Comparison of ENCODE assay signal across 10 cellular contexts in genomic region chr10:102630663-102631062, GRCh38. TPM values are rescaled to one million over a fixed set of nuclear protein-coding genes. Genes with fewer than 3 reads are reported as not detected.
DNase-seq lines count a peak whose midpoint lies in the region; ATAC-seq and TF ChIP-seq lines count a peak whose summit lies in the region.
"Had no signal": no experiment of that assay in that cellular context is flagged by ENCODE, and none has a peak within 500 bp of the region (broad histone marks: within the 10 kb centered on the region; RNA-seq: fewer than 3 reads in every experiment).

No MANE protein-coding gene starts in this region.

- no peaks in the 10 kb centered on the region for H3K9me3 Mint-ChIP-seq in WTC11
- H3K9me3 Mint-ChIP-seq: activated naive CD8-positive, alpha-beta T cell treated with anti-CD3 and anti-CD28 coated beads, Interleukin-2, amount 50 U/mL, for 24 hours; dendritic cell treated with granulocyte-macrophage colony-stimulating factor and Interleukin-4, amounts not matched to agents 40 ng/mL and 50 ng/mL, for 4 days; stimulated activated naive CD8-positive, alpha-beta T cell treated with anti-CD3 and anti-CD28 coated beads, Interleukin-15, Interleukin-2, amounts not matched to agents 100 ng/mL and 50 ng/mL, for 24 hours had no signal

- no peak overlapping the region for H2AFZ ChIP-seq in HCT116 (ENCODE audit: low read depth, low read length, poor library complexity, severe bottlenecking)

- POLR2A ChIA-PET in HCT116 (lab: Charles Lee) (no interaction called here), WTC11 (lab: Charles Lee) (interaction anchor here (1.2 to 2.1 kb wide), 2 partner anchors 14 to 19 kb away, joined by 3 to 6 read pairs; partner anchors contain the start of gene TRIM8)

- H3K4me3 ChIP-seq in HCT116 (replicated peaks in 1 of 2; ENCODE audit: low read depth in 1 of 2, low read length in 2 of 2) (no peak overlapping the region), uterus (no peak overlapping the region)

- RAD21 ChIA-PET in HCT116 (lab: Charles Lee; ENCODE audit: low non-redundant PET in 1 of 2, low total read pairs in 2 of 2, uncharacterized antibody in 2 of 2, unreplicated experiment in 2 of 2) = interaction anchor here in 1 of 2 experiments (1.2 kb wide), 1 partner anchor 15 kb away, joined by 3 read pairs; no protein-coding TSS in a partner anchor

- CTCF ChIA-PET in HCT116 (lab: Charles Lee) = interaction anchor here (0.8 to 1.3 kb wide), 2 partner anchors 15 to 35 kb away, joined by 3 to 4 read pairs; no protein-coding TSS in a partner anchor
- CTCF ChIA-PET in WTC11 (lab: Charles Lee) = interaction anchor here (1.2 to 4.9 kb wide), 6 partner anchors 11 to 49 kb away, joined by 3 to 45 read pairs (median 10); partner anchors contain the start of gene TRIM8

- H3K4me1 ChIP-seq in HCT116 (ENCODE audit: control insufficient read depth in 1 of 2, insufficient read depth in 2 of 2, low read length in 2 of 2) (peaks cover 68 to 96% of the 10 kb centered on the region in 2 experiments), uterus (peaks cover 19 to 31% of the 10 kb centered on the region in 2 donors)

- intact Hi-C loops in HCT116 (cut with micrococcal nuclease) (no loop called here), sciatic nerve (cut with DNase I) (no loop called here), uterus (cut with DNase I; ENCODE audit: low total_unique reads) (no loop called here)

- no peaks in the 10 kb centered on the region for H4K20me1 ChIP-seq in HCT116 (ENCODE audit: insufficient read depth)

- no peaks in the 10 kb centered on the region for H3K36me3 ChIP-seq in HCT116 (ENCODE audit: control insufficient read depth in 1 of 2, insufficient read depth in 2 of 2, low read length in 2 of 2)
- H3K36me3 ChIP-seq in uterus = no peaks in the 10 kb centered on the region

- no peak for TF ChIP-seq RAD21 in HCT116 (IDR thresholded peaks at IDR 0.05; ENCODE audit: low read depth)

- no peaks in the 10 kb centered on the region for H3K79me2 ChIP-seq in HCT116 (ENCODE audit: insufficient read depth, low read length)

- H3K27ac Mint-ChIP-seq in WTC11 = peak overlapping the region; percentile 90
- H3K27ac Mint-ChIP-seq: activated naive CD8-positive, alpha-beta T cell treated with anti-CD3 and anti-CD28 coated beads, Interleukin-2, amount 50 U/mL, for 24 hours had no signal

- H3K27ac ChIP-seq in HCT116 (ENCODE audit: low read depth, low read length) = peak overlapping the region; percentile 61
- H3K27ac ChIP-seq in layer of hippocampus (ENCODE audit: low read depth, low read length) = peak overlapping the region; percentile 71
- no peak overlapping the region for H3K27ac ChIP-seq in uterus

- H3K4me1 Mint-ChIP-seq in WTC11 = peaks cover 84% of the 10 kb centered on the region

- TF ChIP-seq POLR2A in HCT116 (IDR thresholded peaks at IDR 0.05; ENCODE audit: borderline replicate concordance, extremely low read depth, insufficient read depth, insufficient read length) (no peak), uterus (IDR thresholded peaks at IDR 0.05) (no peak)

- H3K9me3 ChIP-seq in HCT116 (ENCODE audit: control insufficient read depth in 1 of 2, insufficient read depth in 1 of 2, low read depth in 1 of 2, low read length in 2 of 2) (no peaks in the 10 kb centered on the region), uterus (no peaks in the 10 kb centered on the region)

- in situ Hi-C loops in KBM-7 (cut with MboI; ENCODE audit: low pct_unique_long_range_greater_than_20kb, low sequenced_read_pairs) = no loop called here

- no peaks in the 10 kb centered on the region for H3K27me3 ChIP-seq in HCT116 (ENCODE audit: insufficient read depth, low read length)
- no peaks in the 10 kb centered on the region for H3K27me3 ChIP-seq in layer of hippocampus (ENCODE audit: control insufficient read depth, insufficient read depth, low read length)
- no peaks in the 10 kb centered on the region for H3K27me3 ChIP-seq in uterus

- no peak for DNase-seq in HCT116 (ENCODE audit: low read depth, low spot score)
- no peak for DNase-seq in WTC11 (ENCODE audit: low spot score)
- DNase-seq in sciatic nerve (ENCODE audit: low spot score) = peak; percentile 40
- DNase-seq in GM10266 (ENCODE audit: extremely low spot score) = no peak
- no peak for DNase-seq in uterus
- no peak for DNase-seq in KBM-7
- DNase-seq: activated naive CD8-positive, alpha-beta T cell treated with anti-CD3 and anti-CD28 coated beads, Interleukin-2, amount 50 U/mL, for 24 hours had no signal

- no peak overlapping the region for H3K4me3 Mint-ChIP-seq in WTC11
- H3K4me3 Mint-ChIP-seq: activated naive CD8-positive, alpha-beta T cell treated with anti-CD3 and anti-CD28 coated beads, Interleukin-2, amount 50 U/mL, for 24 hours; dendritic cell treated with granulocyte-macrophage colony-stimulating factor and Interleukin-4, amounts not matched to agents 40 ng/mL and 50 ng/mL, for 4 days; stimulated activated naive CD8-positive, alpha-beta T cell treated with anti-CD3 and anti-CD28 coated beads, Interleukin-15, Interleukin-2, amounts not matched to agents 100 ng/mL and 50 ng/mL, for 24 hours had no signal

- H3K9ac ChIP-seq in HCT116 (ENCODE audit: low read length) = peak overlapping the region; percentile 58; the same call in 1 of the 2 replicates

- no peaks in the 10 kb centered on the region; the same call in 1 of the 2 replicates for H3K27me3 Mint-ChIP-seq in WTC11 (ENCODE audit: low read depth)
- H3K27me3 Mint-ChIP-seq: activated naive CD8-positive, alpha-beta T cell treated with anti-CD3 and anti-CD28 coated beads, Interleukin-2, amount 50 U/mL, for 24 hours; dendritic cell treated with granulocyte-macrophage colony-stimulating factor and Interleukin-4, amounts not matched to agents 40 ng/mL and 50 ng/mL, for 4 days; stimulated activated naive CD8-positive, alpha-beta T cell treated with anti-CD3 and anti-CD28 coated beads, Interleukin-15, Interleukin-2, amounts not matched to agents 100 ng/mL and 50 ng/mL, for 24 hours had no signal

- BruUV-seq in HCT116 (replicated peaks; lab: Mats Ljungman, UMichigan) = no TSS peak

- H3K9me2 ChIP-seq in HCT116 (ENCODE audit: insufficient read depth) = no peaks in the 10 kb centered on the region

- no peaks in the 10 kb centered on the region for H3K36me3 Mint-ChIP-seq in WTC11

- TF ChIP-seq CTCF in HCT116 (IDR thresholded peaks at IDR 0.05 in 2 of 3, conservative IDR thresholded peaks at IDR 0.05 in 1 of 3; ENCODE audit: borderline replicate concordance in 1 of 3, insufficient read depth in 1 of 3, low read depth in 2 of 3, low read length in 2 of 3) (no peak), WTC11 (IDR thresholded peaks at IDR 0.05) (no peak), GM10266 (IDR thresholded peaks at IDR 0.05; ENCODE audit: control insufficient read depth, insufficient read depth, low read depth, missing control alignments) (no peak), uterus (IDR thresholded peaks at IDR 0.05) (no peak)

- H3K4me2 ChIP-seq in HCT116 (ENCODE audit: low read length) = peak overlapping the region; percentile 77

- no peak for ATAC-seq in HCT116
- no peak for ATAC-seq in WTC11
- no peak for ATAC-seq in sciatic nerve
- ATAC-seq: activated naive CD8-positive, alpha-beta T cell treated with anti-CD3 and anti-CD28 coated beads, Interleukin-2, amount 50 U/mL, for 24 hours had no signal

TF ChIP-seq in HCT116, 20 proteins besides CTCF, POLR2A, EP300 and RAD21 (continues in another document):
- TF ChIP-seq EGR1 (IDR thresholded peaks at IDR 0.05; ENCODE audit: low read depth) (no peak), TCF7L2 (IDR thresholded peaks at IDR 0.05; ENCODE audit: borderline replicate concordance, extremely low read depth, insufficient read depth, insufficient read length) (no peak), CEBPB (IDR thresholded peaks at IDR 0.05; ENCODE audit: low read depth) (no peak), EZH2phosphoT487 (IDR thresholded peaks at IDR 0.05; ENCODE audit: borderline replicate concordance) (no peak), POLR2AphosphoS5 (IDR thresholded peaks at IDR 0.05; ENCODE audit: low read depth, low read length) (no peak), SP1 (IDR thresholded peaks at IDR 0.05; ENCODE audit: low read depth) (no peak), CBX3 (IDR thresholded peaks at IDR 0.05; ENCODE audit: low read depth) (no peak), SRF (IDR thresholded peaks at IDR 0.05; ENCODE audit: low read depth) (no peak), ELF1 (IDR thresholded peaks at IDR 0.05; ENCODE audit: borderline replicate concordance, low read depth) (no peak), JUND (IDR thresholded peaks at IDR 0.05) (no peak), MAX (IDR thresholded peaks at IDR 0.05) (no peak), YY1 (IDR thresholded peaks at IDR 0.05; ENCODE audit: extremely low read depth, insufficient replicate concordance, low read depth, low read length) (no peak), EZH2 (IDR thresholded peaks at IDR 0.05) (no peak)

RNA-seq across cellular contexts. Expression of gene TRIM8, which starts 13.6 kb away (rescaled TPM):
- total RNA-seq in HCT116 (2021; ENCODE audit: unreplicated experiment) = 91.6 TPM
- polyA plus RNA-seq in HCT116 (2012) = 131 and 143 TPM in 2 replicates
- 36.3 to 40.3 TPM (median 36.8 TPM) in 3 replicates for total RNA-seq in WTC11 (2021)
- 164 TPM for total RNA-seq in sciatic nerve
- 100 to 1,000 TPM in 2 of 4 donors, 10 to 100 TPM in 2; 71.2 to 119 (median 102) TPM for total RNA-seq in uterus

Comparison
In these comparisons a context has a peak if more than half of its experiments do, and no peak if none do; other contexts are left out.
1. H3K27ac ChIP-seq: peak in HCT116 (single experiment) and layer of hippocampus (single experiment); none in uterus (0 of 2).